In the genomic region with DNA sequence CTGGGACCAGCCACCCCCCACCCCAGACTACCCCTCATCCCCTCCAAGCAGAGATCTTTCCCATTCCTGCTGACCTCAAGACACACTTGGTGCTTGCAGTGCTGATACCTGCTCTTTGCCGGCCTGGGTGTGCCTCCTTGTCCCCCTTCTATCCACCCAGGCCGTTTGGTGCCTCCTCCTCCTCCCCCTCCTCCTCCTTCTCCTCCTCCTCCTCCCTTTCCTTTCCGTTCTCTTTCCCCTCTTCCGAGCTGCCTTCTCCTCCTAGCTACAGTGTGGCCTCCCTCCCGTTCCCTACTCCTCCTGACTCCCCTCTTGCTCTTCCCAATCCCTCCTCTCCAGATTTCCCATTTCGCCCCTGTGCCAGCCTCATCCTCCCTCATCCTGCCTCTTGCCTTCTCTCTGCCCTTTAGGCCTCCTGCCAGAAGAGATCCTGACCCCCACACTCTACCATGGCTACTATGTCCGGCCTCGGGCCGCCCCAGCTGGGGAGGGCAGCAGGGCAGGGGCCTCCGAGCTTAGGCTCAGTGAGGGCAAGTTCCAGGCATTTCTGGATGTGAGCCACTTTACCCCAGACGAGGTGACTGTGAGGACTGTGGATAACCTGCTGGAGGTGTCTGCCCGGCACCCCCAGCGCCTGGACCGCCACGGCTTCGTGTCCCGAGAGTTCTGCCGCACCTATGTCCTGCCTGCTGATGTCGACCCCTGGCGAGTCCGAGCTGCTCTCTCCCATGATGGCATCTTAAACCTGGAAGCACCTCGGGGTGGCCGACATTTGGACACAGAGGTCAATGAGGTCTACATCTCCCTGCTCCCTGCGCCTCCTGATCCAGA, we compare ENCODE assay signal across 12 cellular contexts. TPM values are rescaled to one million over a fixed set of nuclear protein-coding genes. Genes with fewer than 3 reads are reported as not detected.
DNase-seq lines count a peak whose midpoint lies in the region; ATAC-seq and TF ChIP-seq lines count a peak whose summit lies in the region.
"Had no signal": no experiment of that assay in that cellular context is flagged by ENCODE, and none has a peak within 500 bp of the region (broad histone marks: within the 10 kb centered on the region; RNA-seq: fewer than 3 reads in every experiment).

No MANE protein-coding gene starts in this region.

- in situ Hi-C loops in G401 (cut with HindIII; ENCODE audit: low sequenced_read_pairs), result no loop called here

- intact Hi-C loops in lower lobe of right lung (cut with DNase I), result no loop called here

- H3K27ac ChIP-seq in duodenal mucosa (ENCODE audit: low read depth, low read length) (peak overlapping the region; percentile 61), lower lobe of right lung (peak overlapping the region; percentile 83)

- H3K9me3 ChIP-seq in duodenal mucosa (ENCODE audit: control insufficient read depth in 1 of 2, low read length in 2 of 2) (no peaks in the 10 kb centered on the region), lower lobe of right lung (no peaks in the 10 kb centered on the region), skeletal muscle satellite cell (replicated peaks; ENCODE audit: low read length) (no peaks in the 10 kb centered on the region)

- H3K4me3 ChIP-seq in duodenal mucosa (ENCODE audit: low read depth in 1 of 2, low read length in 2 of 2) (peak overlapping the region; percentile 17 to 24), lower lobe of right lung (peak overlapping the region; percentile 59), skeletal muscle satellite cell (ENCODE audit: low read length) (peak overlapping the region; percentile 77)

- H3K4me2 ChIP-seq in skeletal muscle satellite cell (ENCODE audit: low read length), result peak overlapping the region; percentile 96

- peak; percentile 85 for DNase-seq in G401 (ENCODE audit: low spot score)
- DNase-seq in lower lobe of right lung, result no peak
- DNase-seq in SKM-1 treated with dmso at 0.1 percent for 144 hours (lab: John Stamatoyannopoulos, UW; ENCODE audit: unreplicated experiment), result no peak
- DNase-seq: activated CD8-positive, alpha-beta memory T cell treated with anti-CD3 and anti-CD28 coated beads, Interleukin-2, amount 50 U/mL, for 4 hours; central memory CD4-positive, alpha-beta T cell; NCI-H510A treated with DMSO at 0.1 percent for 48 hours; stimulated activated naive B cell treated with anti-CD40 and anti-IgM and Interleukin-4, amounts not matched to agents 10 μg/mL and 1 μg/mL and 100 μg/mL, for 72 hours had no signal

- H3K9ac ChIP-seq in duodenal mucosa (ENCODE audit: low read depth in 1 of 2, low read length in 2 of 2) (peak overlapping the region; percentile 40 to 48), skeletal muscle satellite cell (ENCODE audit: low read depth, low read length) (peak overlapping the region; percentile 98)

- H3K36me3 ChIP-seq in duodenal mucosa (ENCODE audit: control insufficient read depth in 1 of 2, insufficient read depth in 2 of 2, low read length in 2 of 2) (no peaks in the 10 kb centered on the region), lower lobe of right lung (peaks cover 7% of the 10 kb centered on the region), skeletal muscle satellite cell (ENCODE audit: insufficient read depth, low read length) (peaks cover 20% of the 10 kb centered on the region)

- TF ChIP-seq CTCF in lower lobe of right lung (IDR thresholded peaks at IDR 0.05), result no peak

- H3K27me3 ChIP-seq in duodenal mucosa (ENCODE audit: control insufficient read depth in 1 of 2, insufficient read depth in 2 of 2, low read length in 2 of 2), result peaks cover 3% of the 10 kb centered on the region in 2 donors
- H3K27me3 ChIP-seq in lower lobe of right lung (ENCODE audit: low read depth), result peaks cover 14% of the 10 kb centered on the region
- H3K27me3 ChIP-seq in skeletal muscle satellite cell (ENCODE audit: control insufficient read depth, insufficient read depth, low read length), result no peaks in the 10 kb centered on the region

- ATAC-seq in lower lobe of right lung (no peak), HG03097 (IDR thresholded peaks at IDR 0.05; ENCODE audit: low FRiP score, unreplicated experiment) (no peak), HG02981 (IDR thresholded peaks at IDR 0.05; ENCODE audit: unreplicated experiment) (no peak), GM21381 (IDR thresholded peaks at IDR 0.05; ENCODE audit: unreplicated experiment) (no peak)
- ATAC-seq: stimulated activated naive B cell treated with anti-CD40 and anti-IgM and Interleukin-4, amounts not matched to agents 10 μg/mL and 1 μg/mL and 100 μg/mL, for 72 hours had no signal

- peaks cover 13 to 21% of the 10 kb centered on the region in 2 donors for H3K4me1 ChIP-seq in duodenal mucosa (ENCODE audit: control insufficient read depth in 1 of 2, insufficient read depth in 2 of 2, low read length in 2 of 2)
- H3K4me1 ChIP-seq in lower lobe of right lung, result peaks cover 11% of the 10 kb centered on the region
- peaks cover 51% of the 10 kb centered on the region for H3K4me1 ChIP-seq in skeletal muscle satellite cell (ENCODE audit: control insufficient read depth, insufficient read depth, low read length)

RNA-seq across cellular contexts. Expression of a gene that starts 0.7 kb away (rescaled TPM):
- total RNA-seq in G401 (2014; rRNA removed; shearing (Covaris generic)), result 11.7 and 30.6 TPM in 2 replicates
- total RNA-seq in lower lobe of right lung, result 6.4 TPM
- under 0.01 and 1.5 TPM in 2 replicates for total RNA-seq in skeletal muscle satellite cell (2012; rRNA removed)

RNA-seq across cellular contexts. Expression of a gene that starts 1.7 kb away (rescaled TPM):
- total RNA-seq in G401 (2014; rRNA removed; shearing (Covaris generic)), result 153 and 175 TPM in 2 replicates
- 72.5 TPM for total RNA-seq in lower lobe of right lung
- 23.1 and 30.1 TPM in 2 replicates for total RNA-seq in skeletal muscle satellite cell (2012; rRNA removed)

RNA-seq across cellular contexts. Expression of a gene that starts 5.5 kb away (rescaled TPM):
- 11.8 and 26.1 TPM in 2 replicates for total RNA-seq in G401 (2014; rRNA removed; shearing (Covaris generic))
- total RNA-seq in lower lobe of right lung, result 14.6 TPM
- total RNA-seq in skeletal muscle satellite cell (2012; rRNA removed), result not detected in 2 replicates

RNA-seq across cellular contexts. Expression of a gene that starts 23.9 kb away (rescaled TPM):
- 64.4 and 67.8 TPM in 2 replicates for total RNA-seq in G401 (2014; rRNA removed; shearing (Covaris generic))
- total RNA-seq in lower lobe of right lung, result 13.2 TPM
- 11.2 and 14.9 TPM in 2 replicates for total RNA-seq in skeletal muscle satellite cell (2012; rRNA removed)

RNA-seq across cellular contexts. Expression of a gene that starts 33.9 kb away (rescaled TPM):
- 41.0 and 66.8 TPM in 2 replicates for total RNA-seq in G401 (2014; rRNA removed; shearing (Covaris generic))
- total RNA-seq in lower lobe of right lung, result 16.3 TPM
- total RNA-seq in skeletal muscle satellite cell (2012; rRNA removed), result 8.4 and 14.6 TPM in 2 replicates

Comparison
In these comparisons a context has a peak if more than half of its experiments do, and no peak if none do; other contexts are left out.
1. H3K4me3 ChIP-seq: peak in every context shown above with its lines; median percentile 77 in skeletal muscle satellite cell; 59 in lower lobe of right lung; 20 in duodenal mucosa.